8 cellular contexts compared by ENCODE assay signal in genomic region chrX:23742174-23742692, GRCh38. TPM values are rescaled to one million over a fixed set of nuclear protein-coding genes. Genes with fewer than 3 reads are reported as not detected.
A peak's percentile ranks its signal among the peaks of the same experiment; 100 is the strongest.
DNase-seq lines count a peak whose midpoint lies in the region; ATAC-seq, FAIRE-seq and TF ChIP-seq lines count a peak whose summit lies in the region.

No MANE protein-coding gene starts in this region.

- POLR2A ChIA-PET in RWPE1 (lab: Yijun Ruan, JAX; ENCODE audit: low non-redundant PET), result interaction anchor here (0.5 to 1.7 kb wide), 2 partner anchors 42 to 315 kb away, joined by 3 to 5 read pairs; no protein-coding TSS in a partner anchor

- no peaks in the 10 kb centered on the region for H3K36me3 ChIP-seq in bronchial epithelial cell (ENCODE audit: control insufficient read depth, insufficient read depth, low read length)

- H3K27me3 ChIP-seq in bronchial epithelial cell (ENCODE audit: control insufficient read depth, insufficient read depth, low read length), result no peaks in the 10 kb centered on the region

- no peak for ATAC-seq in HG02588 (IDR thresholded peaks at IDR 0.05; ENCODE audit: unreplicated experiment)

- peak overlapping the region; percentile 98 for H3K27ac ChIP-seq in RWPE1

- peak overlapping the region; percentile 74 for H3K4me3 ChIP-seq in bronchial epithelial cell (ENCODE audit: low read depth, low read length)

- TF ChIP-seq CTCF in RWPE1 (conservative IDR thresholded peaks at IDR 0.05; ENCODE audit: low read depth) (no peak), bronchial epithelial cell (IDR thresholded peaks at IDR 0.05; ENCODE audit: insufficient read depth, low read length, severe bottlenecking) (no peak)

- DNase-seq in COLO668 (lab: John Stamatoyannopoulos, UW; ENCODE audit: unreplicated experiment) (peak; percentile 30), HCEC 1CT (peak; percentile 54), RWPE1 (ENCODE audit: low spot score) (peak; percentile 73), bronchial epithelial cell (ENCODE audit: low read depth) (peak; percentile 69), islet precursor cell (peak; percentile 75)
- DNase-seq in stimulated activated CD8-positive, alpha-beta memory T cell treated with anti-CD3 and anti-CD28 coated beads, Interleukin-4, amount 100 ng/mL, for 48 hours, result peak; percentile 31
- DNase-seq in stimulated activated CD4-positive, alpha-beta T cell treated with anti-CD3 and anti-CD28 coated beads, Interleukin-1b, Interleukin-23, amount 100 ng/mL, for 48 hours, result no peak

- CTCF ChIA-PET in RWPE1 (lab: Yijun Ruan, JAX), result no interaction called here

- no peak for FAIRE-seq in bronchial epithelial cell (lab: Jason Lieb, UNC)

RNA-seq across cellular contexts. Expression of gene ACOT9, which starts 0.8 kb away (rescaled TPM):
- total RNA-seq in bronchial epithelial cell, result 29.2 and 66.1 TPM in 2 replicates

RNA-seq across cellular contexts. Expression of gene SAT1, which starts 40.7 kb away (rescaled TPM):
- 1,193 and 1,762 TPM in 2 replicates for total RNA-seq in bronchial epithelial cell
